ENCODE assay signal across 6 cellular contexts in genomic region chr12:55816876-55817351, GRCh38. TPM values are rescaled to one million over a fixed set of nuclear protein-coding genes. Genes with fewer than 3 reads are reported as not detected.
A peak's percentile ranks its signal among the peaks of the same experiment; 100 is the strongest.
DNase-seq lines count a peak whose midpoint lies in the region; ATAC-seq, FAIRE-seq and TF ChIP-seq lines count a peak whose summit lies in the region.

No MANE protein-coding gene starts in this region.

- intact Hi-C loops in mammary epithelial cell (cut with micrococcal nuclease) (loop anchor here (1.0 to 5.0 kb wide), 4 partner anchors 12 to 225 kb away; partner anchors contain the start of genes DNAJC14 and RPS26), pancreas (cut with DNase I) (no loop called here)

- peak overlapping the region; percentile 93 for H3K27ac ChIP-seq in mammary epithelial cell (ENCODE audit: insufficient read depth, low read depth, low read length)
- H3K27ac ChIP-seq in pancreas = peak overlapping the region; percentile 63 to 89 (median 76)

- dilution Hi-C loops in mammary epithelial cell (cut with HindIII; ENCODE audit: low sequenced_read_pairs) = no loop called here

- peak overlapping the region; percentile 76 to 95 (median 90) for H3K4me3 ChIP-seq in mammary epithelial cell (replicated peaks in 1 of 3; ENCODE audit: insufficient read depth in 1 of 3, low read depth in 2 of 3, low read length in 3 of 3)
- peak overlapping the region; percentile 60 to 81 (median 77) for H3K4me3 ChIP-seq in pancreas

- H3K36me3 ChIP-seq in mammary epithelial cell (ENCODE audit: insufficient read depth, low read length) (peaks cover 24% of the 10 kb centered on the region), pancreas (peaks cover 0 to 20% (median 3%) of the 10 kb centered on the region in 3 donors)

- no peak for FAIRE-seq in pancreas (lab: Jason Lieb, UNC)

- H3K4me2 ChIP-seq in mammary epithelial cell (ENCODE audit: insufficient read depth, low read depth, low read length) = peak overlapping the region; percentile 80

- peak overlapping the region; percentile 88 for H2AFZ ChIP-seq in mammary epithelial cell (ENCODE audit: low read depth, low read length)

- H3K9ac ChIP-seq in mammary epithelial cell (ENCODE audit: insufficient read depth, low read length) = peak overlapping the region; percentile 97

- no peaks in the 10 kb centered on the region for H3K27me3 ChIP-seq in mammary epithelial cell (ENCODE audit: insufficient read depth, low read length)
- no peaks in the 10 kb centered on the region for H3K27me3 ChIP-seq in pancreas

- CTCF ChIA-PET in HEK293T (lab: Yijun Ruan, JAX) (interaction anchor here (1.5 to 2.3 kb wide), 3 partner anchors 13 to 79 kb away, joined by 5 to 13 read pairs (median 6); partner anchors contain the start of gene DNAJC14), mammary epithelial cell (lab: Charles Lee; ENCODE audit: low non-redundant PET) (interaction anchor here (0.9 kb wide), 1 partner anchor 30 kb away, joined by 3 read pairs; no protein-coding TSS in a partner anchor)

- ATAC-seq in pancreas = peak; percentile 8 to 19 (median 13)
- ATAC-seq in HG03521 (IDR thresholded peaks at IDR 0.05; ENCODE audit: unreplicated experiment) = no peak
- ATAC-seq in GM18861 (IDR thresholded peaks at IDR 0.05; ENCODE audit: unreplicated experiment) = no peak

- no peaks in the 10 kb centered on the region for H4K20me1 ChIP-seq in mammary epithelial cell (ENCODE audit: insufficient read depth, low read length)

- in situ Hi-C loops in mammary epithelial cell (cut with MboI; ENCODE audit: low sequenced_read_pairs in 2 of 2) = loop anchor here in 1 of 2 donors (5.0 kb wide), 1 partner anchor 125 kb away; no protein-coding TSS in a partner anchor

- no TSS peak for BruUV-seq in mammary epithelial cell (replicated peaks; lab: Mats Ljungman, UMichigan)

- POLR2A ChIA-PET in HEK293T (lab: Yijun Ruan, JAX) = interaction anchor here (0.8 to 6.4 kb wide), 17 partner anchors 10 to 263 kb away, joined by 3 to 109 read pairs (median 6); partner anchors contain the start of genes CD63, DNAJC14, ERBB3 and GDF11

- H3K9me3 ChIP-seq in mammary epithelial cell (replicated peaks; ENCODE audit: insufficient read depth, low read length) = no peaks in the 10 kb centered on the region
- no peaks in the 10 kb centered on the region for H3K9me3 ChIP-seq in pancreas

- 2% methylated on average over 14 of the region's 14 CpGs for WGBS in mammary epithelial cell (ENCODE audit: low coverage, missing lambda C conversion rate)
- WGBS in pancreas, 2 donors = 0% methylated on average over 14 of the region's 14 CpGs

- TF ChIP-seq CTCF in mammary epithelial cell (conservative IDR thresholded peaks at IDR 0.05 in 1 of 2, IDR thresholded peaks at IDR 0.05 in 1 of 2; ENCODE audit: extremely low read depth in 1 of 2, insufficient read depth in 1 of 2, low read depth in 1 of 2, low read length in 2 of 2) (no peak), pancreas (IDR thresholded peaks at IDR 0.05) (no peak)

- peaks cover 18% of the 10 kb centered on the region for H3K4me1 ChIP-seq in mammary epithelial cell (ENCODE audit: insufficient read depth, low read length)
- peaks cover 15 to 29% (median 16%) of the 10 kb centered on the region in 3 donors for H3K4me1 ChIP-seq in pancreas

- DNase-seq in HEK293T (ENCODE audit: extremely low spot score) (peak; percentile 36), mammary epithelial cell (no peak), pancreas (no peak)
- no peak for DNase-seq in central memory CD4-positive, alpha-beta T cell

- H3K79me2 ChIP-seq in mammary epithelial cell (ENCODE audit: insufficient read depth, low read length) = peaks cover 88% of the 10 kb centered on the region

TF ChIP-seq in HEK293T, 16 proteins besides CTCF, POLR2A, EP300 and RAD21:
- no peak for TF ChIP-seq FOXA1 (IDR thresholded peaks at IDR 0.05)

RNA-seq across cellular contexts. Expression of gene SARNP, which starts 0.6 kb away (rescaled TPM):
- total RNA-seq in mammary epithelial cell = 10 to 100 TPM; 34.7 to 72.9 TPM
- polyA plus RNA-seq in mammary epithelial cell = 71.6 TPM
- polyA minus RNA-seq in mammary epithelial cell = 51.4 TPM
- total RNA-seq in pancreas = 10 to 100 TPM; 12.3 to 22.6 (median 16.0) TPM
- polyA plus RNA-seq in pancreas = 10 to 100 TPM; 34.1 to 47.9 TPM

RNA-seq across cellular contexts. Expression of gene ORMDL2, which starts 0.9 kb away (rescaled TPM):
- total RNA-seq in mammary epithelial cell (10 to 100 TPM; 24.3 to 91.3 TPM), pancreas (10 to 100 TPM in 5 of 6 donors, 1 to 10 TPM in 1; 8.6 to 28.8 (median 16.8) TPM)
- polyA plus RNA-seq in mammary epithelial cell (97.6 TPM), pancreas (10 to 100 TPM; 21.2 to 33.3 TPM)
- polyA minus RNA-seq in mammary epithelial cell = 105 TPM

RNA-seq across cellular contexts. Expression of gene DNAJC14, which starts 12.5 kb away (rescaled TPM):
- total RNA-seq in mammary epithelial cell = 10 to 100 TPM; 24.3 to 40.8 TPM
- 7.5 TPM for polyA plus RNA-seq in mammary epithelial cell
- polyA minus RNA-seq in mammary epithelial cell = 64.0 TPM
- total RNA-seq in pancreas = 10 to 100 TPM in 5 of 6 donors, 1 to 10 TPM in 1; 8.7 to 20.2 (median 12.5) TPM
- 10 to 100 TPM in 1 of 2 donors, 1 to 10 TPM in 1; 7.8 to 13.8 TPM for polyA plus RNA-seq in pancreas

RNA-seq across cellular contexts. Expression of gene MMP19, which starts 25.8 kb away (rescaled TPM):
- total RNA-seq in mammary epithelial cell (1 to 10 TPM in 1 of 2 donors, under 1 TPM in 1; 0.33 to 2.1 TPM), pancreas (1 to 10 TPM in 4 of 6 donors, under 1 TPM in 2; 0.63 to 6.8 (median 1.8) TPM)
- polyA plus RNA-seq in mammary epithelial cell (0.74 TPM), pancreas (1 to 10 TPM; 4.3 to 7.5 TPM)
- not detected for polyA minus RNA-seq in mammary epithelial cell

Comparison
In these comparisons a context has a peak if more than half of its experiments do, and no peak if none do; other contexts are left out.
1. ATAC-seq: peak in pancreas (4 of 4); none in HG03521 (single experiment) and GM18861 (single experiment).